In genomic region chr20:29443206-29443781, GRCh38 we compare ENCODE assay signal across 8 cellular contexts.
DNase-seq lines count a peak whose midpoint lies in the region; ATAC-seq and TF ChIP-seq lines count a peak whose summit lies in the region.
"Not testable (repeated sequence)": the region's sequence is repeated elsewhere in the genome, so short reads cannot be mapped to it uniquely, and the experiment has no call there.

No MANE protein-coding gene starts in this region.

- H3K27me3 Mint-ChIP-seq in naive thymus-derived CD4-positive, alpha-beta T cell: peaks cover 0 to 30% (median 16%) of the 10 kb centered on the region in 5 donors

- not testable (repeated sequence) for H3K4me1 ChIP-seq in ascending aorta; foreskin keratinocyte; naive thymus-derived CD4-positive, alpha-beta T cell (ENCODE audit: control insufficient read depth in 2 of 2, insufficient read depth in 2 of 2, low read length in 2 of 2); upper lobe of left lung

- WGBS in upper lobe of left lung, 2 donors: 16 to 28% methylated on average over 7 of the region's 7 CpGs

- POLR2A ChIA-PET in RWPE1 (lab: Yijun Ruan, JAX; ENCODE audit: low non-redundant PET); naive thymus-derived CD4-positive, alpha-beta T cell (lab: Charles Lee): not testable (repeated sequence)

- intact Hi-C loops in ascending aorta (cut with DNase I); naive thymus-derived CD4-positive, alpha-beta T cell (cut with micrococcal nuclease): not testable (repeated sequence)

- not testable (repeated sequence) for H3K36me3 Mint-ChIP-seq in naive thymus-derived CD4-positive, alpha-beta T cell

- not testable (repeated sequence) for H3K4me3 ChIP-seq in ascending aorta; naive thymus-derived CD4-positive, alpha-beta T cell (ENCODE audit: low read length)
- peak overlapping the region in 1 of 4 donors; percentile 28 for H3K4me3 ChIP-seq in upper lobe of left lung

- not testable (repeated sequence) for H3K36me3 ChIP-seq in ascending aorta; naive thymus-derived CD4-positive, alpha-beta T cell (ENCODE audit: control insufficient read depth in 2 of 3, insufficient read depth in 3 of 3, low read length in 3 of 3); upper lobe of left lung

- not testable (repeated sequence) for H3K9me3 Mint-ChIP-seq in naive thymus-derived CD4-positive, alpha-beta T cell

- H3K4me3 Mint-ChIP-seq in naive thymus-derived CD4-positive, alpha-beta T cell: peak overlapping the region in 4 of 10 donors; percentile 22 to 66 (median 46)

- CTCF ChIA-PET in RWPE1 (lab: Yijun Ruan, JAX): interaction anchor here (1.1 kb wide), 1 partner anchor 11 kb away, joined by 7 read pairs; no protein-coding TSS in a partner anchor
- CTCF ChIA-PET in naive thymus-derived CD4-positive, alpha-beta T cell (lab: Charles Lee): interaction anchor here (0.6 kb wide), 1 partner anchor 13 kb away, joined by 3 read pairs; no protein-coding TSS in a partner anchor

- peak; percentile 54 for ATAC-seq in HG02798 (IDR thresholded peaks at IDR 0.05; ENCODE audit: poor library complexity, unreplicated experiment)
- ATAC-seq in foreskin keratinocyte; upper lobe of left lung (ENCODE audit: low FRiP score in 2 of 2): not testable (repeated sequence)
- peak; percentile 41 for ATAC-seq in naive thymus-derived CD4-positive, alpha-beta T cell

- TF ChIP-seq EP300 in upper lobe of left lung (IDR thresholded peaks at IDR 0.05): not testable (repeated sequence)

- H3K4me1 Mint-ChIP-seq in naive thymus-derived CD4-positive, alpha-beta T cell: peaks cover 0 to 21% (median 0%) of the 10 kb centered on the region in 7 donors

- peak; percentile 85 for TF ChIP-seq CTCF in RWPE1 (conservative IDR thresholded peaks at IDR 0.05; ENCODE audit: low read depth)
- TF ChIP-seq CTCF in ascending aorta (IDR thresholded peaks at IDR 0.05): peak; percentile 22 to 56 (median 34)
- TF ChIP-seq CTCF in foreskin keratinocyte (conservative IDR thresholded peaks at IDR 0.05): peak; percentile 63
- TF ChIP-seq CTCF in upper lobe of left lung (IDR thresholded peaks at IDR 0.05): peak in 5 of 6 experiments; percentile 27 to 66 (median 52)

- H3K9me3 ChIP-seq in ascending aorta; naive thymus-derived CD4-positive, alpha-beta T cell (ENCODE audit: control insufficient read depth in 2 of 3, low read length in 3 of 3); upper lobe of left lung: not testable (repeated sequence)

- H3K27ac ChIP-seq in RWPE1; ascending aorta; foreskin keratinocyte; naive thymus-derived CD4-positive, alpha-beta T cell (ENCODE audit: low read depth, low read length); upper lobe of left lung: not testable (repeated sequence)

- H3K27me3 ChIP-seq in ascending aorta; foreskin keratinocyte; naive thymus-derived CD4-positive, alpha-beta T cell (ENCODE audit: control insufficient read depth in 2 of 2, insufficient read depth in 2 of 2, low read length in 2 of 2); upper lobe of left lung: not testable (repeated sequence)

- TF ChIP-seq POLR2A in upper lobe of left lung (IDR thresholded peaks at IDR 0.05): not testable (repeated sequence)

- peak; percentile 23 for DNase-seq in DMS79 (lab: John Stamatoyannopoulos, UW)
- peak; percentile 43 to 56 for DNase-seq in NCI-H2081 (lab: John Stamatoyannopoulos, UW)
- DNase-seq in RWPE1 (ENCODE audit: low spot score): peak; percentile 8
- not testable (repeated sequence) for DNase-seq in ascending aorta (ENCODE audit: low spot score in 2 of 2); upper lobe of left lung
- DNase-seq in foreskin keratinocyte: peak in 1 of 2 donors; percentile 25
- peak in 6 of 9 donors; percentile 6 to 29 (median 16) for DNase-seq in naive thymus-derived CD4-positive, alpha-beta T cell

- peak overlapping the region in 1 of 9 donors; percentile 63 for H3K27ac Mint-ChIP-seq in naive thymus-derived CD4-positive, alpha-beta T cell

Comparison
In these comparisons a context has a peak if more than half of its experiments do, and no peak if none do; other contexts are left out.
1. CTCF ChIP-seq: peak in every context shown above with its lines; median percentile 85 in RWPE1; 63 in foreskin keratinocyte; 52 in upper lobe of left lung; 34 in ascending aorta.